In genomic region chr1:36087233-36088123, GRCh38 we compare ENCODE assay signal across 10 cellular contexts. TPM values are rescaled to one million over a fixed set of nuclear protein-coding genes. Genes with fewer than 3 reads are reported as not detected.
DNase-seq lines count a peak whose midpoint lies in the region; ATAC-seq and TF ChIP-seq lines count a peak whose summit lies in the region.
"Had no signal": no experiment of that assay in that cellular context is flagged by ENCODE, and none has a peak within 500 bp of the region (broad histone marks: within the 10 kb centered on the region; RNA-seq: fewer than 3 reads in every experiment).

No MANE protein-coding gene starts in this region.

- H4K20me1 ChIP-seq in SK-N-SH (ENCODE audit: insufficient read depth) = no peaks in the 10 kb centered on the region

- peaks cover 11% of the 10 kb centered on the region for H3K36me3 Mint-ChIP-seq in activated T-cell treated with anti-CD3 and anti-CD28 coated beads, Interleukin-2, amount 50 U/mL, for 4 hours (ENCODE audit: insufficient read depth)
- H3K36me3 Mint-ChIP-seq in T-cell = peaks cover 5% of the 10 kb centered on the region
- peaks cover 8% of the 10 kb centered on the region for H3K36me3 Mint-ChIP-seq in stimulated activated memory B cell treated with anti-CD40 and anti-IgM and Interleukin-4, amounts not matched to agents 10 μg/mL and 1 μg/mL and 100 μg/mL, for 72 hours

- peaks cover 17% of the 10 kb centered on the region for H3K4me1 Mint-ChIP-seq in activated T-cell treated with anti-CD3 and anti-CD28 coated beads, Interleukin-2, amount 50 U/mL, for 4 hours (ENCODE audit: low read depth)
- H3K4me1 Mint-ChIP-seq in T-cell = peaks cover 22 to 31% (median 29%) of the 10 kb centered on the region in 3 donors
- peaks cover 25% of the 10 kb centered on the region for H3K4me1 Mint-ChIP-seq in stimulated activated memory B cell treated with anti-CD40 and anti-IgM and Interleukin-4, amounts not matched to agents 10 μg/mL and 1 μg/mL and 100 μg/mL, for 72 hours

- POLR2A ChIA-PET in T-cell (lab: Charles Lee) (no interaction called here), SK-N-SH (lab: Yijun Ruan, JAX) (no interaction called here)

- peak overlapping the region; percentile 51 for H3K4me3 Mint-ChIP-seq in activated T-cell treated with anti-CD3 and anti-CD28 coated beads, Interleukin-2, amount 50 U/mL, for 4 hours
- peak overlapping the region; percentile 48 to 86 (median 79) for H3K4me3 Mint-ChIP-seq in T-cell
- H3K4me3 Mint-ChIP-seq in stimulated activated memory B cell treated with anti-CD40 and anti-IgM and Interleukin-4, amounts not matched to agents 10 μg/mL and 1 μg/mL and 100 μg/mL, for 72 hours = peak overlapping the region; percentile 41

- CTCF ChIA-PET in T-cell (lab: Charles Lee) (interaction anchor here in 1 of 2 donors (0.7 kb wide), 1 partner anchor 53 kb away, joined by 5 read pairs; no protein-coding TSS in a partner anchor), SK-N-SH (lab: Yijun Ruan, JAX) (interaction anchor here (0.6 to 1.6 kb wide), 4 partner anchors 47 to 157 kb away, joined by 3 to 11 read pairs (median 3); partner anchors contain the start of genes AGO3 and TRAPPC3)

- H3K79me2 ChIP-seq in SK-N-SH (ENCODE audit: insufficient read depth) = peaks cover 36% of the 10 kb centered on the region

- TF ChIP-seq CTCF in SK-N-SH (IDR thresholded peaks at IDR 0.05) = no peak

- H3K9me3 ChIP-seq in iPS-15b (ENCODE audit: control insufficient read depth, insufficient read depth, low read length) = no peaks in the 10 kb centered on the region
- no peaks in the 10 kb centered on the region for H3K9me3 ChIP-seq in SK-N-SH

- no peak overlapping the region for H3K4me2 ChIP-seq in SK-N-SH

- DNase-seq in activated T-cell treated with anti-CD3 and anti-CD28 coated beads, Interleukin-2, amount 50 U/mL, for 4 hours = no peak
- no peak for DNase-seq in activated T-cell treated with anti-CD3 and anti-CD28 coated beads, Interleukin-2, amount 50 U/mL, for 1 hour
- no peak for DNase-seq in T-cell
- no peak for DNase-seq in SK-N-SH
- no peak for DNase-seq in NCI-H748 treated with DMSO at 0.1 percent for 48 hours (lab: John Stamatoyannopoulos, UW)
- DNase-seq: NCI-H526, occipital lobe had no signal

- H3K36me3 ChIP-seq in iPS-15b (ENCODE audit: control insufficient read depth, insufficient read depth, low read length) (peaks cover 10% of the 10 kb centered on the region), SK-N-SH (replicated peaks in 1 of 2; ENCODE audit: control insufficient read depth in 1 of 2, insufficient read depth in 2 of 2, low read length in 1 of 2) (peaks cover 5 to 16% of the 10 kb centered on the region in 2 experiments)

- no peak overlapping the region for H2AFZ ChIP-seq in SK-N-SH (ENCODE audit: low read depth)

- H3K27me3 ChIP-seq in iPS-15b (ENCODE audit: control insufficient read depth, insufficient read depth, low read length) (peaks cover 6% of the 10 kb centered on the region), SK-N-SH (ENCODE audit: insufficient read depth) (no peaks in the 10 kb centered on the region)

- peaks cover 32% of the 10 kb centered on the region for H3K27me3 Mint-ChIP-seq in activated T-cell treated with anti-CD3 and anti-CD28 coated beads, Interleukin-2, amount 50 U/mL, for 4 hours (ENCODE audit: low read depth)
- peaks cover 15 to 32% of the 10 kb centered on the region in 2 donors for H3K27me3 Mint-ChIP-seq in T-cell
- H3K27me3 Mint-ChIP-seq in stimulated activated memory B cell treated with anti-CD40 and anti-IgM and Interleukin-4, amounts not matched to agents 10 μg/mL and 1 μg/mL and 100 μg/mL, for 72 hours = peaks cover 31% of the 10 kb centered on the region

- no peaks in the 10 kb centered on the region for H3K9me3 Mint-ChIP-seq in activated T-cell treated with anti-CD3 and anti-CD28 coated beads, Interleukin-2, amount 50 U/mL, for 4 hours
- no peaks in the 10 kb centered on the region for H3K9me3 Mint-ChIP-seq in T-cell
- H3K9me3 Mint-ChIP-seq in stimulated activated memory B cell treated with anti-CD40 and anti-IgM and Interleukin-4, amounts not matched to agents 10 μg/mL and 1 μg/mL and 100 μg/mL, for 72 hours = no peaks in the 10 kb centered on the region

- ATAC-seq in activated T-cell treated with anti-CD3 and anti-CD28 coated beads, Interleukin-2, amount 50 U/mL, for 4 hours = no peak
- ATAC-seq in T-cell (replicated peaks in 1 of 4) (no peak), HG02588 (IDR thresholded peaks at IDR 0.05; ENCODE audit: unreplicated experiment) (no peak)
- ATAC-seq in stimulated activated memory B cell treated with anti-CD40 and anti-IgM and Interleukin-4, amounts not matched to agents 10 μg/mL and 1 μg/mL and 100 μg/mL, for 72 hours = no peak

- H3K4me3 ChIP-seq in iPS-15b (ENCODE audit: low read depth, low read length) (peak overlapping the region; percentile 95), SK-N-SH (ENCODE audit: low read depth in 2 of 2, low read length in 1 of 2) (no peak overlapping the region)

- H3K9ac ChIP-seq in iPS-15b (ENCODE audit: low read depth, low read length) = no peak overlapping the region
- H3K9ac ChIP-seq in SK-N-SH = no peak overlapping the region

- TF ChIP-seq EP300 in SK-N-SH (IDR thresholded peaks at IDR 0.05; ENCODE audit: borderline replicate concordance in 1 of 2, low read depth in 1 of 2, low read length in 1 of 2) = no peak

- no peak for TF ChIP-seq RAD21 in SK-N-SH (IDR thresholded peaks at IDR 0.05; ENCODE audit: low read length)

- no peaks in the 10 kb centered on the region for H3K9me2 ChIP-seq in SK-N-SH

- WGBS in SK-N-SH (ENCODE audit: low lambda C conversion rate) = 89% methylated on average over 20 of the region's 31 CpGs

- peaks cover 3% of the 10 kb centered on the region for H3F3A ChIP-seq in SK-N-SH (replicated peaks; ENCODE audit: insufficient read depth)

- H3K4me1 ChIP-seq in iPS-15b (ENCODE audit: control insufficient read depth, insufficient read depth, low read length) (no peaks in the 10 kb centered on the region), SK-N-SH (ENCODE audit: control insufficient read depth in 1 of 2, insufficient read depth in 2 of 2, low read depth in 1 of 2, low read length in 1 of 2) (peaks cover 3 to 34% of the 10 kb centered on the region in 2 experiments; a peak in 3 of 4 replicates)

- no peak overlapping the region for H3K27ac Mint-ChIP-seq in T-cell
- peak overlapping the region; percentile 96 for H3K27ac Mint-ChIP-seq in stimulated activated memory B cell treated with anti-CD40 and anti-IgM and Interleukin-4, amounts not matched to agents 10 μg/mL and 1 μg/mL and 100 μg/mL, for 72 hours

- H3K27ac ChIP-seq in SK-N-SH (ENCODE audit: low read depth in 2 of 2, low read length in 1 of 2) = no peak overlapping the region

TF ChIP-seq in SK-N-SH, 30 proteins besides CTCF, POLR2A, EP300 and RAD21:
- no peak for TF ChIP-seq FOSL2 (IDR thresholded peaks at IDR 0.05; ENCODE audit: borderline replicate concordance, low read depth)
- no peak for TF ChIP-seq YY1 (IDR thresholded peaks at IDR 0.05; ENCODE audit: low read depth)
- TF ChIP-seq MAX (IDR thresholded peaks at IDR 0.05; ENCODE audit: low read depth) = no peak
- no peak for TF ChIP-seq SIN3A (IDR thresholded peaks at IDR 0.05; ENCODE audit: borderline replicate concordance, low read depth, low read length)
- no peak for TF ChIP-seq POLR2AphosphoS5 (IDR thresholded peaks at IDR 0.05; ENCODE audit: low read depth, low read length)
- TF ChIP-seq RCOR1 (IDR thresholded peaks at IDR 0.05; ENCODE audit: low read length) = no peak
- no peak for TF ChIP-seq RFX5 (IDR thresholded peaks at IDR 0.05; ENCODE audit: low read length)
- TF ChIP-seq, protein P1, sequence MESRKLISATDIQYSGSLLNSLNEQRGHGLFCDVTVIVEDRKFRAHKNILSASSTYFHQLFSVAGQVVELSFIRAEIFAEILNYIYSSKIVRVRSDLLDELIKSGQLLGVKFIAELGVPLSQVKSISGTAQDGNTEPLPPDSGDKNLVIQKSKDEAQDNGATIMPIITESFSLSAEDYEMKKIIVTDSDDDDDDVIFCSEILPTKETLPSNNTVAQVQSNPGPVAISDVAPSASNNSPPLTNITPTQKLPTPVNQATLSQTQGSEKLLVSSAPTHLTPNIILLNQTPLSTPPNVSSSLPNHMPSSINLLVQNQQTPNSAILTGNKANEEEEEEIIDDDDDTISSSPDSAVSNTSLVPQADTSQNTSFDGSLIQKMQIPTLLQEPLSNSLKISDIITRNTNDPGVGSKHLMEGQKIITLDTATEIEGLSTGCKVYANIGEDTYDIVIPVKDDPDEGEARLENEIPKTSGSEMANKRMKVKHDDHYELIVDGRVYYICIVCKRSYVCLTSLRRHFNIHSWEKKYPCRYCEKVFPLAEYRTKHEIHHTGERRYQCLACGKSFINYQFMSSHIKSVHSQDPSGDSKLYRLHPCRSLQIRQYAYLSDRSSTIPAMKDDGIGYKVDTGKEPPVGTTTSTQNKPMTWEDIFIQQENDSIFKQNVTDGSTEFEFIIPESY (IDR thresholded peaks at IDR 0.05; ENCODE audit: borderline replicate concordance, low read depth) = no peak
- no peak for TF ChIP-seq GABPA (IDR thresholded peaks at IDR 0.05; ENCODE audit: low read depth)
- no peak for TF ChIP-seq CHD2 (IDR thresholded peaks at IDR 0.05; ENCODE audit: low read length, partially characterized antibody)

RNA-seq across cellular contexts. Expression of gene ADPRS, which starts 1.2 kb away (rescaled TPM):
- 10 to 100 TPM; 45.6 to 52.0 (median 47.4) TPM for total RNA-seq in activated T-cell treated with anti-CD3 and anti-CD28 coated beads, Interleukin-2, amount 50 U/mL, for 4 hours
- 10 to 100 TPM; 19.0 to 30.2 (median 28.1) TPM for total RNA-seq in T-cell
- polyA plus RNA-seq in SK-N-SH (2012; rRNA removed) = 54.2 and 62.3 TPM in 2 replicates
- polyA plus RNA-seq in SK-N-SH (2012; cell fraction: cytosol; rRNA removed) = 34.6 and 47.4 TPM in 2 replicates
- 51.1 and 60.8 TPM in 2 replicates for polyA plus RNA-seq in SK-N-SH (2012; cell fraction: nucleus; rRNA removed)

RNA-seq across cellular contexts. Expression of gene TEKT2, which starts 3.6 kb away (rescaled TPM):
- under 1 TPM in 2 of 3 donors, not detected in 1; 0.20 to 0.27 TPM for total RNA-seq in activated T-cell treated with anti-CD3 and anti-CD28 coated beads, Interleukin-2, amount 50 U/mL, for 4 hours
- total RNA-seq in T-cell = under 1 TPM in 1 of 5 donors, not detected in 4; 0.18 TPM
- polyA plus RNA-seq in SK-N-SH (2012; rRNA removed) = 1.0 and 1.2 TPM in 2 replicates
- 0.17 and 0.30 TPM in 2 replicates for polyA plus RNA-seq in SK-N-SH (2012; cell fraction: cytosol; rRNA removed)
- polyA plus RNA-seq in SK-N-SH (2012; cell fraction: nucleus; rRNA removed) = 4.1 and 4.4 TPM in 2 replicates

RNA-seq across cellular contexts. Expression of gene COL8A2, which starts 37.5 kb away (rescaled TPM):
- under 1 TPM; 0.08 to 0.43 (median 0.18) TPM for total RNA-seq in activated T-cell treated with anti-CD3 and anti-CD28 coated beads, Interleukin-2, amount 50 U/mL, for 4 hours
- under 1 TPM in 4 of 5 donors, not detected in 1; 0.08 to 0.15 (median 0.09) TPM for total RNA-seq in T-cell
- 2.6 and 3.1 TPM in 2 replicates for polyA plus RNA-seq in SK-N-SH (2012; rRNA removed)
- polyA plus RNA-seq in SK-N-SH (2012; cell fraction: cytosol; rRNA removed) = 1.6 and 2.6 TPM in 2 replicates
- polyA plus RNA-seq in SK-N-SH (2012; cell fraction: nucleus; rRNA removed) = 2.3 and 2.6 TPM in 2 replicates
